ENCODE assay signal across 1 cellular context in the genomic region with DNA sequence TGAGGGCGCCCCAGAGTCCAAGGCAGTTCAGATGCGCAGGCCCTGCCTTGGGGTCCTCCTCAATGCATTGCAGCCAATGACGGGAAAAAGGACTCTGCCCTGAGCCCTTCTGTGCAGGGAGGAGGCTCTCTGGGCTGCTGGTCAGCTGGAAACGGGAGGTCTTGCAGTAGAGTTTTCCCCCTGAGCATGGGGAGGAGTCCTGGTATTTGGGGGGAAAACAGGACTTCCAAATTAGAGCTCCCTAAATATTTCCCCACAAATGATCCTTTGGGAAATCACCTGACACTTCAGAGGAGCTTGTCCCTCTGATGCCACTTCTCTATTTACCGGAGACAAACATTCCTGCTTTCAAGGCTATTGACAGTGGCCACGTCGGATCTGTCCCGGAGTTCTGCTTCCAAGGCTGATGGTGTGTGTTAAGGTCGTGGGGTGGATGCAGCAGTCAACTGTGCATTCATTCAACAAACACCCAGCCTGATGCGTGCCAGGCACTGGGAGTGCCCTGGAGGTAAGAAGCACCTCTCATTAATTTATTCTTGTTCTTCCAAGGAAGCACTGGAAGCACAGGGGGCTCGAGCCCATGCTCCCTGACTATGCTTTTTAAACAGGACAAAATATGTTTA.
TF ChIP-seq lines count a peak whose summit lies in the region.

No MANE protein-coding gene starts in this region.

TF ChIP-seq in HepG2, 621 proteins besides CTCF, POLR2A, EP300 and RAD21 (continued from another document):
- TF ChIP-seq ELF4 (CRISPR knock-in tag; IDR thresholded peaks at IDR 0.05; ENCODE audit: borderline replicate concordance) = 0 out of 2 replicates have a peak, but pooled peaks have one; percentile 35
- TF ChIP-seq NCOA5 (CRISPR knock-in tag; IDR thresholded peaks at IDR 0.05) = no peak
- no peak for TF ChIP-seq ZNF20 (CRISPR knock-in tag; IDR thresholded peaks at IDR 0.05)
- TF ChIP-seq, protein P1, sequence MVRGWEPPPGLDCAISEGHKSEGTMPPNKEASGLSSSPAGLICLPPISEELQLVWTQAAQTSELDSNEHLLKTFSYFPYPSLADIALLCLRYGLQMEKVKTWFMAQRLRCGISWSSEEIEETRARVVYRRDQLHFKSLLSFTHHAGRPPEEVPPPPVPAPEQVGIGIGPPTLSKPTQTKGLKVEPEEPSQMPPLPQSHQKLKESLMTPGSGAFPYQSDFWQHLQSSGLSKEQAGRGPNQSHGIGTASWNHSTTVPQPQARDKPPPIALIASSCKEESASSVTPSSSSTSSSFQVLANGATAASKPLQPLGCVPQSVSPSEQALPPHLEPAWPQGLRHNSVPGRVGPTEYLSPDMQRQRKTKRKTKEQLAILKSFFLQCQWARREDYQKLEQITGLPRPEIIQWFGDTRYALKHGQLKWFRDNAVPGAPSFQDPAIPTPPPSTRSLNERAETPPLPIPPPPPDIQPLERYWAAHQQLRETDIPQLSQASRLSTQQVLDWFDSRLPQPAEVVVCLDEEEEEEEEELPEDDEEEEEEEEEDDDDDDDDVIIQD (CRISPR knock-in tag; IDR thresholded peaks at IDR 0.05; ENCODE audit: low read depth) = peak; percentile 92
- no peak for TF ChIP-seq ZNF562 (CRISPR knock-in tag; IDR thresholded peaks at IDR 0.05; ENCODE audit: borderline replicate concordance)
- TF ChIP-seq TBX2 (CRISPR knock-in tag; IDR thresholded peaks at IDR 0.05; ENCODE audit: borderline replicate concordance) = peak; percentile 99
- TF ChIP-seq, protein P2, sequence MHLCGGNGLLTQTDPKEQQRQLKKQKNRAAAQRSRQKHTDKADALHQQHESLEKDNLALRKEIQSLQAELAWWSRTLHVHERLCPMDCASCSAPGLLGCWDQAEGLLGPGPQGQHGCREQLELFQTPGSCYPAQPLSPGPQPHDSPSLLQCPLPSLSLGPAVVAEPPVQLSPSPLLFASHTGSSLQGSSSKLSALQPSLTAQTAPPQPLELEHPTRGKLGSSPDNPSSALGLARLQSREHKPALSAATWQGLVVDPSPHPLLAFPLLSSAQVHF (CRISPR knock-in tag; IDR thresholded peaks at IDR 0.05) = 0 out of 2 replicates have a peak, but pooled peaks have one; percentile 80
- TF ChIP-seq KLF12 (CRISPR knock-in tag; IDR thresholded peaks at IDR 0.05; ENCODE audit: borderline replicate concordance) = no peak
- TF ChIP-seq, protein P3, sequence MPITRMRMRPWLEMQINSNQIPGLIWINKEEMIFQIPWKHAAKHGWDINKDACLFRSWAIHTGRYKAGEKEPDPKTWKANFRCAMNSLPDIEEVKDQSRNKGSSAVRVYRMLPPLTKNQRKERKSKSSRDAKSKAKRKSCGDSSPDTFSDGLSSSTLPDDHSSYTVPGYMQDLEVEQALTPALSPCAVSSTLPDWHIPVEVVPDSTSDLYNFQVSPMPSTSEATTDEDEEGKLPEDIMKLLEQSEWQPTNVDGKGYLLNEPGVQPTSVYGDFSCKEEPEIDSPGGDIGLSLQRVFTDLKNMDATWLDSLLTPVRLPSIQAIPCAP (CRISPR knock-in tag; IDR thresholded peaks at IDR 0.05; ENCODE audit: low read depth) = 0 out of 2 replicates have a peak, but pooled peaks have one; percentile 48
- peak; percentile 76; the same call in 1 of the 2 replicates for TF ChIP-seq ZNF772 (CRISPR knock-in tag; IDR thresholded peaks at IDR 0.05)
- TF ChIP-seq ZNF431 (CRISPR knock-in tag; IDR thresholded peaks at IDR 0.05; ENCODE audit: borderline replicate concordance, low read depth) = peak; percentile 61; the same call in 1 of the 2 replicates
- peak; percentile 90 for TF ChIP-seq ZNF878 (CRISPR knock-in tag; IDR thresholded peaks at IDR 0.05)
- TF ChIP-seq, protein P4, sequence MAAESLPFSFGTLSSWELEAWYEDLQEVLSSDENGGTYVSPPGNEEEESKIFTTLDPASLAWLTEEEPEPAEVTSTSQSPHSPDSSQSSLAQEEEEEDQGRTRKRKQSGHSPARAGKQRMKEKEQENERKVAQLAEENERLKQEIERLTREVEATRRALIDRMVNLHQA (CRISPR knock-in tag; IDR thresholded peaks at IDR 0.05) = no peak
- TF ChIP-seq ZNF703 (CRISPR knock-in tag; IDR thresholded peaks at IDR 0.05; ENCODE audit: borderline replicate concordance) = no peak
- TF ChIP-seq, protein P5, sequence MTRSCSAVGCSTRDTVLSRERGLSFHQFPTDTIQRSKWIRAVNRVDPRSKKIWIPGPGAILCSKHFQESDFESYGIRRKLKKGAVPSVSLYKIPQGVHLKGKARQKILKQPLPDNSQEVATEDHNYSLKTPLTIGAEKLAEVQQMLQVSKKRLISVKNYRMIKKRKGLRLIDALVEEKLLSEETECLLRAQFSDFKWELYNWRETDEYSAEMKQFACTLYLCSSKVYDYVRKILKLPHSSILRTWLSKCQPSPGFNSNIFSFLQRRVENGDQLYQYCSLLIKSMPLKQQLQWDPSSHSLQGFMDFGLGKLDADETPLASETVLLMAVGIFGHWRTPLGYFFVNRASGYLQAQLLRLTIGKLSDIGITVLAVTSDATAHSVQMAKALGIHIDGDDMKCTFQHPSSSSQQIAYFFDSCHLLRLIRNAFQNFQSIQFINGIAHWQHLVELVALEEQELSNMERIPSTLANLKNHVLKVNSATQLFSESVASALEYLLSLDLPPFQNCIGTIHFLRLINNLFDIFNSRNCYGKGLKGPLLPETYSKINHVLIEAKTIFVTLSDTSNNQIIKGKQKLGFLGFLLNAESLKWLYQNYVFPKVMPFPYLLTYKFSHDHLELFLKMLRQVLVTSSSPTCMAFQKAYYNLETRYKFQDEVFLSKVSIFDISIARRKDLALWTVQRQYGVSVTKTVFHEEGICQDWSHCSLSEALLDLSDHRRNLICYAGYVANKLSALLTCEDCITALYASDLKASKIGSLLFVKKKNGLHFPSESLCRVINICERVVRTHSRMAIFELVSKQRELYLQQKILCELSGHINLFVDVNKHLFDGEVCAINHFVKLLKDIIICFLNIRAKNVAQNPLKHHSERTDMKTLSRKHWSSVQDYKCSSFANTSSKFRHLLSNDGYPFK (CRISPR knock-in tag; IDR thresholded peaks at IDR 0.05; ENCODE audit: borderline replicate concordance) = peak; percentile 48; the same call in 1 of the 2 replicates
- no peak for TF ChIP-seq RBM22 (optimal IDR thresholded peaks at IDR 0.05; ENCODE audit: low read length)
- no peak for TF ChIP-seq ZFP36 (IDR thresholded peaks at IDR 0.05; ENCODE audit: borderline replicate concordance, low read depth, low read length, partially characterized antibody)
- no peak for TF ChIP-seq ZNF225 (CRISPR knock-in tag; IDR thresholded peaks at IDR 0.05)
- TF ChIP-seq, protein P6, sequence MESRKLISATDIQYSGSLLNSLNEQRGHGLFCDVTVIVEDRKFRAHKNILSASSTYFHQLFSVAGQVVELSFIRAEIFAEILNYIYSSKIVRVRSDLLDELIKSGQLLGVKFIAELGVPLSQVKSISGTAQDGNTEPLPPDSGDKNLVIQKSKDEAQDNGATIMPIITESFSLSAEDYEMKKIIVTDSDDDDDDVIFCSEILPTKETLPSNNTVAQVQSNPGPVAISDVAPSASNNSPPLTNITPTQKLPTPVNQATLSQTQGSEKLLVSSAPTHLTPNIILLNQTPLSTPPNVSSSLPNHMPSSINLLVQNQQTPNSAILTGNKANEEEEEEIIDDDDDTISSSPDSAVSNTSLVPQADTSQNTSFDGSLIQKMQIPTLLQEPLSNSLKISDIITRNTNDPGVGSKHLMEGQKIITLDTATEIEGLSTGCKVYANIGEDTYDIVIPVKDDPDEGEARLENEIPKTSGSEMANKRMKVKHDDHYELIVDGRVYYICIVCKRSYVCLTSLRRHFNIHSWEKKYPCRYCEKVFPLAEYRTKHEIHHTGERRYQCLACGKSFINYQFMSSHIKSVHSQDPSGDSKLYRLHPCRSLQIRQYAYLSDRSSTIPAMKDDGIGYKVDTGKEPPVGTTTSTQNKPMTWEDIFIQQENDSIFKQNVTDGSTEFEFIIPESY (CRISPR knock-in tag; IDR thresholded peaks at IDR 0.05) = peak; percentile 83
- peak; percentile 49; the same call in 1 of the 2 replicates for TF ChIP-seq ZNF605 (CRISPR knock-in tag; IDR thresholded peaks at IDR 0.05)
